18 cellular contexts compared by ENCODE assay signal in the genomic region with DNA sequence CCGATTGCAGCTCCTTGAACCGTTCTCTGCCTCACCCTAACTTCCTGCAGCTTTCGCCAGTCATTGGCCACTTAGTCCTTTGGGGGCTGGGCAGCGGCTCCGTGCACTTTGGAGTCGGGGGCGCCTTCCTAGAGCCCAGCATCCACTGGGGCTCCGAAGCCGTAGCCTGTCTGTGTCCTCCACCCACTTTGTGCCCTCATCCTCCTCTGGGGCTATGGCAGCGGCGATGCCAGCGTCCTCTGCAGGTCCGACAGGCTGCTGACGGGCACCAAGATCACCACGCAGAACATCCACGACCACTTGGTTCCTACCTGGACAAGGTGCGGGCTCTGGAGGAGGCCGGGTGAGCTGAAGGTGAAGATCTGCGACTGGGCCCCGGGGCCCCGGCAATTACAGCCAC. TPM values are rescaled to one million over a fixed set of nuclear protein-coding genes. Genes with fewer than 3 reads are reported as not detected.
DNase-seq lines count a peak whose midpoint lies in the region; ATAC-seq, FAIRE-seq and TF ChIP-seq lines count a peak whose summit lies in the region.
"Had no signal": no experiment of that assay in that cellular context is flagged by ENCODE, and none has a peak within 500 bp of the region (broad histone marks: within the 10 kb centered on the region; RNA-seq: fewer than 3 reads in every experiment).

No MANE protein-coding gene starts in this region.

- no peak overlapping the region for H3K9ac ChIP-seq in HepG2 (ENCODE audit: insufficient read depth, low read depth, low read length)

- TF ChIP-seq EP300 in HepG2 (IDR thresholded peaks at IDR 0.05; ENCODE audit: low read depth in 2 of 2, low read length in 2 of 2) (no peak), HepG2 (CRISPR knock-in tag; IDR thresholded peaks at IDR 0.05; ENCODE audit: borderline replicate concordance) (no peak)

- intact Hi-C loops in activated CD4-positive, alpha-beta T cell treated with anti-CD3 and anti-CD28 coated beads, Interleukin-2, amount 10 ng/mL, durations not matched to agents 24 days and 14 days (cut with micrococcal nuclease) = no loop called here
- intact Hi-C loops in HepG2 (cut with micrococcal nuclease; ENCODE audit: unreplicated experiment) = no loop called here
- intact Hi-C loops in CD8-positive, alpha-beta T cell (cut with DNase I, micrococcal nuclease) = no loop called here

- CTCF ChIA-PET in HepG2 (lab: Yijun Ruan, JAX; ENCODE audit: low intra/inter-chr PET ratio, low total read pairs) = no interaction called here
- CTCF ChIA-PET in CD8-positive, alpha-beta T cell (lab: Charles Lee) = no interaction called here

- no peaks in the 10 kb centered on the region for H3K27me3 Mint-ChIP-seq in activated CD4-positive, alpha-beta T cell treated with anti-CD3 and anti-CD28 coated beads, Interleukin-2, amount 10 ng/mL, durations not matched to agents 24 days and 14 days
- no peaks in the 10 kb centered on the region for H3K27me3 Mint-ChIP-seq in osteocyte (ENCODE audit: unreplicated experiment)
- no peaks in the 10 kb centered on the region for H3K27me3 Mint-ChIP-seq in CD8-positive, alpha-beta T cell (ENCODE audit: low read depth)
- H3K27me3 Mint-ChIP-seq: CD4-positive, alpha-beta T cell had no signal

- no peaks in the 10 kb centered on the region for H3K36me3 ChIP-seq in HepG2 (replicated peaks in 1 of 2; ENCODE audit: control insufficient read depth in 1 of 2, insufficient read depth in 2 of 2, low read length in 2 of 2)
- no peaks in the 10 kb centered on the region for H3K36me3 ChIP-seq in CD8-positive, alpha-beta T cell (ENCODE audit: insufficient read depth, low read length)

- no peaks in the 10 kb centered on the region; a peak in 1 of 5 replicates for H3K27me3 ChIP-seq in HepG2 (ENCODE audit: control insufficient read depth in 1 of 2, insufficient read depth in 2 of 2, low read length in 2 of 2)
- no peaks in the 10 kb centered on the region for H3K27me3 ChIP-seq in CD8-positive, alpha-beta T cell (ENCODE audit: insufficient read depth, low read length)

- no peak for TF ChIP-seq RAD21 in HepG2 (CRISPR knock-in tag; IDR thresholded peaks at IDR 0.05)

- H3K79me2 ChIP-seq in HepG2 (ENCODE audit: insufficient read depth, low read length) = no peaks in the 10 kb centered on the region

- DNase-seq in activated CD4-positive, alpha-beta T cell treated with anti-CD3 and anti-CD28 coated beads, Interleukin-2, amount 10 ng/mL, durations not matched to agents 24 days and 14 days = peak; percentile 47
- no peak for DNase-seq in activated CD4-positive, alpha-beta T cell treated with anti-CD3 and anti-CD28 coated beads, Interleukin-2, amount 50 U/mL, for 48 hours
- DNase-seq in HepG2 (ENCODE audit: low spot score) (no peak), osteocyte (ENCODE audit: extremely low spot score, unreplicated experiment) (peak; percentile 85), GM13977 (ENCODE audit: low spot score) (no peak), HUDEP-2 (lab: John Stamatoyannopoulos, UW; ENCODE audit: unreplicated experiment in 76 of 76) (no peak)
- no peak for DNase-seq in CD8-positive, alpha-beta T cell
- DNase-seq: AML-193; Calu3; CD4-positive, alpha-beta T cell; DMS79 treated with DMSO at 0.1 percent for 48 hours; GF-D8; H9 had no signal

- H3K36me3 Mint-ChIP-seq in activated CD4-positive, alpha-beta T cell treated with anti-CD3 and anti-CD28 coated beads, Interleukin-2, amount 10 ng/mL, durations not matched to agents 24 days and 14 days (ENCODE audit: low read depth) = no peaks in the 10 kb centered on the region
- H3K36me3 Mint-ChIP-seq in osteocyte (ENCODE audit: unreplicated experiment) = no peaks in the 10 kb centered on the region
- H3K36me3 Mint-ChIP-seq in CD8-positive, alpha-beta T cell = peaks cover 27% of the 10 kb centered on the region

- H3K9me3 ChIP-seq in HepG2 (ENCODE audit: low read length) = 0 out of 2 replicates have a peak, but pooled peaks cover 4% of the 10 kb centered on the region
- H3K9me3 ChIP-seq in CD8-positive, alpha-beta T cell (ENCODE audit: low read length) = no peaks in the 10 kb centered on the region

- FAIRE-seq in HepG2 (lab: Jason Lieb, UNC) = no peak
- FAIRE-seq: A549, GM19239, H1 had no signal

- TF ChIP-seq CTCF in HepG2 (CRISPR knock-in tag; IDR thresholded peaks at IDR 0.05) (no peak), osteocyte (IDR thresholded peaks at IDR 0.05) (no peak), GM13977 (IDR thresholded peaks at IDR 0.05; ENCODE audit: extremely low read depth, insufficient read depth, missing control alignments) (no peak)
- no peak for TF ChIP-seq CTCF in CD8-positive, alpha-beta T cell (IDR thresholded peaks at IDR 0.05)

- no peaks in the 10 kb centered on the region for H3K4me1 Mint-ChIP-seq in activated CD4-positive, alpha-beta T cell treated with anti-CD3 and anti-CD28 coated beads, Interleukin-2, amount 10 ng/mL, durations not matched to agents 24 days and 14 days
- no peaks in the 10 kb centered on the region for H3K4me1 Mint-ChIP-seq in osteocyte (ENCODE audit: unreplicated experiment)
- H3K4me1 Mint-ChIP-seq in CD8-positive, alpha-beta T cell (ENCODE audit: low read depth) = no peaks in the 10 kb centered on the region
- H3K4me1 Mint-ChIP-seq: H9 had no signal

- ATAC-seq in HepG2 = no peak
- no peak for ATAC-seq in CD8-positive, alpha-beta T cell
- ATAC-seq: A549 had no signal

- H3K4me2 ChIP-seq in HepG2 (ENCODE audit: low read depth, low read length) = no peak overlapping the region
- H3K4me2 ChIP-seq: A549 had no signal

- POLR2A ChIA-PET in HepG2 (lab: Yijun Ruan, JAX) = interaction anchor here (5.4 kb wide), 1 partner anchor 12 kb away, joined by 40 read pairs; the partner anchor contains the start of gene A2M
- POLR2A ChIA-PET in CD8-positive, alpha-beta T cell (lab: Charles Lee) = no interaction called here

- H3K4me3 Mint-ChIP-seq in activated CD4-positive, alpha-beta T cell treated with anti-CD3 and anti-CD28 coated beads, Interleukin-2, amount 10 ng/mL, durations not matched to agents 24 days and 14 days = no peak overlapping the region
- H3K4me3 Mint-ChIP-seq in osteocyte (ENCODE audit: unreplicated experiment) = no peak overlapping the region
- no peak overlapping the region for H3K4me3 Mint-ChIP-seq in CD8-positive, alpha-beta T cell
- H3K4me3 Mint-ChIP-seq: CD4-positive, alpha-beta T cell; H9 had no signal

- H3K27ac Mint-ChIP-seq in activated CD4-positive, alpha-beta T cell treated with anti-CD3 and anti-CD28 coated beads, Interleukin-2, amount 10 ng/mL, durations not matched to agents 24 days and 14 days = no peak overlapping the region
- no peak overlapping the region for H3K27ac Mint-ChIP-seq in osteocyte (ENCODE audit: unreplicated experiment)
- no peak overlapping the region for H3K27ac Mint-ChIP-seq in CD8-positive, alpha-beta T cell
- H3K27ac Mint-ChIP-seq: CD4-positive, alpha-beta T cell; H9 had no signal

- H3K4me3 ChIP-seq in HepG2 (replicated peaks in 1 of 3; ENCODE audit: insufficient read depth in 1 of 3, low read depth in 2 of 3, low read length in 3 of 3) = no peak overlapping the region
- no peak overlapping the region for H3K4me3 ChIP-seq in CD8-positive, alpha-beta T cell (ENCODE audit: low read depth, low read length)
- H3K4me3 ChIP-seq: A549 had no signal

- H4K20me1 ChIP-seq in HepG2 (ENCODE audit: insufficient read depth, low read length) = no peaks in the 10 kb centered on the region

- H3K9me3 Mint-ChIP-seq in activated CD4-positive, alpha-beta T cell treated with anti-CD3 and anti-CD28 coated beads, Interleukin-2, amount 10 ng/mL, durations not matched to agents 24 days and 14 days = no peaks in the 10 kb centered on the region
- H3K9me3 Mint-ChIP-seq in osteocyte (ENCODE audit: unreplicated experiment) = peaks cover 14% of the 10 kb centered on the region
- H3K9me3 Mint-ChIP-seq in CD8-positive, alpha-beta T cell = no peaks in the 10 kb centered on the region

- in situ Hi-C loops in HepG2 (cut with HindIII; ENCODE audit: extremely low pct_ligation_motif_present, low pct_unique_long_range_greater_than_20kb) (no loop called here), GM13977 (cut with MboI; ENCODE audit: low pct_unique_long_range_greater_than_20kb, low sequenced_read_pairs, unreplicated experiment) (no loop called here)

- H3K27ac ChIP-seq in HepG2 (ENCODE audit: extremely low read length, insufficient read depth, low read length) = no peak overlapping the region
- H3K27ac ChIP-seq in CD8-positive, alpha-beta T cell (ENCODE audit: low read depth, low read length) = no peak overlapping the region
- H3K27ac ChIP-seq: 22Rv1, A549, C4-2B had no signal

- H2AFZ ChIP-seq in HepG2 (ENCODE audit: low read length) = no peak overlapping the region

- TF ChIP-seq POLR2A in HepG2 (IDR thresholded peaks at IDR 0.05; ENCODE audit: insufficient read depth in 1 of 2, low read depth in 2 of 2, low read length in 2 of 2) = no peak

- 97% methylated on average over 12 of the region's 21 CpGs for WGBS in HepG2 (ENCODE audit: low lambda C conversion rate)

- no TSS peak for BruUV-seq in HepG2 (replicated peaks; lab: Mats Ljungman, UMichigan)

- peaks cover 81% of the 10 kb centered on the region for H3K4me1 ChIP-seq in HepG2 (ENCODE audit: insufficient read depth, low read length)
- H3K4me1 ChIP-seq in CD8-positive, alpha-beta T cell (ENCODE audit: insufficient read depth, low read length) = no peaks in the 10 kb centered on the region
- H3K4me1 ChIP-seq: A549 had no signal

RNA-seq across cellular contexts. Expression of gene A2M, which starts 11.8 kb away (rescaled TPM):
- not detected in 2 replicates for total RNA-seq in activated CD4-positive, alpha-beta T cell treated with anti-CD3 and anti-CD28 coated beads, Interleukin-2, amount 10 ng/mL, durations not matched to agents 24 days and 14 days
- total RNA-seq in HepG2 (2016; rRNA removed; fragmentation: Illumina TruSeq; extraction: Trizol) (1,675 and 2,807 TPM in 2 replicates), osteocyte (0.76 and 1.2 TPM in 2 replicates)
- 234 and 270 TPM in 2 replicates for total RNA-seq in HepG2 (2016; cell fraction: cytosol; rRNA removed; fragmentation: Illumina TruSeq; extraction: Trizol; ENCODE audit: low read depth)
- 1,476 and 2,691 TPM in 2 replicates for total RNA-seq in HepG2 (2016; cell fraction: insoluble cytoplasmic fraction; rRNA removed; fragmentation: Illumina TruSeq; extraction: Trizol)
- total RNA-seq in HepG2 (2016; cell fraction: membrane; rRNA removed; fragmentation: Illumina TruSeq; extraction: Trizol) = 813 and 957 TPM in 2 replicates
- total RNA-seq in HepG2 (2016; cell fraction: nucleus; rRNA removed; fragmentation: Illumina TruSeq; extraction: Trizol) = 2,507 and 2,973 TPM in 2 replicates
- polyA plus RNA-seq in HepG2 (2011; rRNA removed) = 6,551 and 8,760 TPM in 2 replicates
- 4,485 and 9,624 TPM in 2 replicates for polyA plus RNA-seq in HepG2 (2011; cell fraction: cytosol; rRNA removed)
- 2,489 and 3,325 TPM in 2 replicates for polyA plus RNA-seq in HepG2 (2011; cell fraction: nucleus; rRNA removed)
- 4,336 and 6,335 TPM in 2 replicates for polyA plus RNA-seq in HepG2 (2012)
- 214 and 262 TPM in 2 replicates for polyA plus RNA-seq in HepG2 (2016; cell fraction: cytosol; fragmentation: Illumina TruSeq; extraction: Trizol; ENCODE audit: low read depth)
- polyA plus RNA-seq in HepG2 (2016; cell fraction: insoluble cytoplasmic fraction; fragmentation: Illumina TruSeq; extraction: Trizol; ENCODE audit: low read depth) = 1,149 and 1,250 TPM in 2 replicates
- polyA plus RNA-seq in HepG2 (2016; cell fraction: membrane; fragmentation: Illumina TruSeq; extraction: Trizol; ENCODE audit: low read depth) = 465 and 618 TPM in 2 replicates
- 2,564 and 2,683 TPM in 2 replicates for polyA plus RNA-seq in HepG2 (2016; cell fraction: nucleus; fragmentation: Illumina TruSeq; extraction: Trizol; ENCODE audit: insufficient read depth, low read depth)
- 3.9 and 4,519 TPM in 2 replicates for polyA minus RNA-seq in HepG2 (2011; rRNA and poly(A)+ RNA removed; ENCODE audit: low replicate concordance)
- 3,071 and 7,219 TPM in 2 replicates for polyA minus RNA-seq in HepG2 (2011; cell fraction: cytosol; rRNA and poly(A)+ RNA removed)
- polyA minus RNA-seq in HepG2 (2011; cell fraction: nucleus; rRNA and poly(A)+ RNA removed) = 2,321 and 4,395 TPM in 2 replicates
- not detected for total RNA-seq in CD8-positive, alpha-beta T cell
- total RNA-seq: Calu3; CD4-positive, alpha-beta T cell; H1 had no signal
- polyA plus RNA-seq: A549 had no signal

Comparison
In these comparisons a context has a peak if more than half of its experiments do, and no peak if none do; other contexts are left out.
1. DNase-seq: peak in activated CD4-positive, alpha-beta T cell treated with anti-CD3 and anti-CD28 coated beads, Interleukin-2, amount 10 ng/mL, durations not matched to agents 24 days and 14 days (single experiment) and osteocyte (single experiment); none in activated CD4-positive, alpha-beta T cell treated with anti-CD3 and anti-CD28 coated beads, Interleukin-2, amount 50 U/mL, for 48 hours (0 of 2), HepG2 (single experiment), GM13977 (single experiment), HUDEP-2 (0 of 76) and CD8-positive, alpha-beta T cell (0 of 7).
2. RNA of gene A2M, which starts 11.8 kb away (total RNA-seq): 234 to 2,973 TPM in HepG2; 0.76 to 1.2 TPM in osteocyte, not detected in activated CD4-positive, alpha-beta T cell treated with anti-CD3 and anti-CD28 coated beads, Interleukin-2, amount 10 ng/mL, durations not matched to agents 24 days and 14 days and not detected in CD8-positive, alpha-beta T cell; every median in the first group is over 100 times any median in the second.